In genomic region chr2:239674981-239675855, GRCh38 we compare ENCODE assay signal across 21 cellular contexts.
"Had no signal": no experiment of that assay in that cellular context is flagged by ENCODE, and none has a peak within 500 bp of the region (broad histone marks: within the 10 kb centered on the region; RNA-seq: fewer than 3 reads in every experiment).

No MANE protein-coding gene starts in this region.

- H3K9me3 Mint-ChIP-seq: activated CD4-positive, alpha-beta T cell treated with anti-CD3 and anti-CD28 coated beads, Interleukin-2, amount 10 ng/mL, durations not matched to agents 7 days and 5 days; activated naive CD8-positive, alpha-beta T cell treated with anti-CD3 and anti-CD28 coated beads, Interleukin-2, amount 10 ng/mL, durations not matched to agents 7 days and 5 days; activated T-helper 2 cell treated with anti-CD3 and anti-CD28 coated beads, Interferon-gamma antibody, Interleukin-2, Interleukin-4, amounts not matched to agents 10 μg/mL and 5 μg/mL and 100 μg/mL, durations not matched to agents 14 hours and 24 hours and 36 hours; mesothelial cell of epicardium; neural crest cell had no signal

- H3K4me1 ChIP-seq: body of pancreas, pancreas, spleen had no signal

- ATAC-seq: body of pancreas, left colon, pancreas had no signal

- H3K9me3 ChIP-seq: body of pancreas, pancreas had no signal

- H3K36me3 ChIP-seq: pancreas, spleen had no signal

- H3K27ac Mint-ChIP-seq: activated CD4-positive, alpha-beta T cell treated with anti-CD3 and anti-CD28 coated beads, Interleukin-2, amount 10 ng/mL, durations not matched to agents 7 days and 5 days; activated naive CD8-positive, alpha-beta T cell treated with anti-CD3 and anti-CD28 coated beads, Interleukin-2, amount 10 ng/mL, durations not matched to agents 7 days and 5 days; activated T-helper 2 cell treated with anti-CD3 and anti-CD28 coated beads, Interferon-gamma antibody, Interleukin-2, Interleukin-4, amounts not matched to agents 10 μg/mL and 5 μg/mL and 100 μg/mL, durations not matched to agents 14 hours and 24 hours and 36 hours; mesothelial cell of epicardium; stimulated activated naive B cell treated with anti-CD40 and anti-IgM and Interleukin-4, amounts not matched to agents 10 μg/mL and 1 μg/mL and 100 μg/mL, for 72 hours had no signal

- DNase-seq: activated CD4-positive, alpha-beta T cell treated with anti-CD3 and anti-CD28 coated beads, Interleukin-2, amount 10 ng/mL, durations not matched to agents 7 days and 5 days; activated naive CD4-positive, alpha-beta T cell treated with Interleukin-2 at 50 U/mL for 16 hours; activated naive CD8-positive, alpha-beta T cell treated with anti-CD3 and anti-CD28 coated beads, Interleukin-2, amount 10 ng/mL, durations not matched to agents 7 days and 5 days; amygdala; body of pancreas; caudate nucleus; erythroblast; foreskin melanocyte; glutamatergic neuron; hippocampal formation; left colon; spleen; stimulated activated CD4-positive, alpha-beta T cell treated with anti-CD3 and anti-CD28 coated beads, Interleukin-4, amount 100 ng/mL, for 4 hours; stimulated activated naive B cell treated with anti-CD40 and anti-IgM and Interleukin-4, amounts not matched to agents 10 μg/mL and 1 μg/mL and 100 μg/mL, for 72 hours; T1000 had no signal

- H3K27me3 ChIP-seq: body of pancreas, dorsolateral prefrontal cortex, pancreas, spleen had no signal

- H3K4me3 Mint-ChIP-seq: activated CD4-positive, alpha-beta T cell treated with anti-CD3 and anti-CD28 coated beads, Interleukin-2, amount 10 ng/mL, durations not matched to agents 7 days and 5 days; activated naive CD8-positive, alpha-beta T cell treated with anti-CD3 and anti-CD28 coated beads, Interleukin-2, amount 10 ng/mL, durations not matched to agents 7 days and 5 days; mesothelial cell of epicardium; neural crest cell; stimulated activated naive B cell treated with anti-CD40 and anti-IgM and Interleukin-4, amounts not matched to agents 10 μg/mL and 1 μg/mL and 100 μg/mL, for 72 hours had no signal

- H3K4me1 Mint-ChIP-seq: activated CD4-positive, alpha-beta T cell treated with anti-CD3 and anti-CD28 coated beads, Interleukin-2, amount 10 ng/mL, durations not matched to agents 7 days and 5 days; activated naive CD8-positive, alpha-beta T cell treated with anti-CD3 and anti-CD28 coated beads, Interleukin-2, amount 10 ng/mL, durations not matched to agents 7 days and 5 days; mesothelial cell of epicardium; stimulated activated naive B cell treated with anti-CD40 and anti-IgM and Interleukin-4, amounts not matched to agents 10 μg/mL and 1 μg/mL and 100 μg/mL, for 72 hours had no signal

- H3K27ac ChIP-seq: body of pancreas, dorsolateral prefrontal cortex, pancreas, spleen had no signal

- H3K36me3 Mint-ChIP-seq: activated naive CD8-positive, alpha-beta T cell treated with anti-CD3 and anti-CD28 coated beads, Interleukin-2, amount 10 ng/mL, durations not matched to agents 7 days and 5 days; mesothelial cell of epicardium; stimulated activated naive B cell treated with anti-CD40 and anti-IgM and Interleukin-4, amounts not matched to agents 10 μg/mL and 1 μg/mL and 100 μg/mL, for 72 hours had no signal

- H3K4me3 ChIP-seq: body of pancreas, dorsolateral prefrontal cortex, lung, pancreas, spleen had no signal
